ENCODE assay signal across 31 cellular contexts in genomic region chr2:96961551-96961950, GRCh38. TPM values are rescaled to one million over a fixed set of nuclear protein-coding genes. Genes with fewer than 3 reads are reported as not detected.
A peak's percentile ranks its signal among the peaks of the same experiment; 100 is the strongest.
DNase-seq lines count a peak whose midpoint lies in the region; ATAC-seq and TF ChIP-seq lines count a peak whose summit lies in the region.
"Had no signal": no experiment of that assay in that cellular context is flagged by ENCODE, and none has a peak within 500 bp of the region (broad histone marks: within the 10 kb centered on the region; RNA-seq: fewer than 3 reads in every experiment).

No MANE protein-coding gene starts in this region.

- H3K27ac ChIP-seq in transverse colon (peak overlapping the region in 3 of 4 donors; percentile 46 to 59 (median 47)), upper lobe of right lung (no peak overlapping the region)
- H3K27ac ChIP-seq: neutrophil, psoas muscle, tibial nerve had no signal

- DNase-seq in activated naive CD8-positive, alpha-beta T cell treated with anti-CD3 and anti-CD28 coated beads for 36 hours = no peak
- DNase-seq in T-cell (no peak), left colon (peak in 1 of 2 donors; percentile 29), transverse colon (no peak), endothelial cell (ENCODE audit: low spot score) (no peak), upper lobe of right lung (no peak)
- DNase-seq: ACHN; activated T-cell treated with anti-CD3 and anti-CD28 coated beads, Interleukin-2, amount 50 U/mL, for 72 hours; BE2C; dermis blood vessel endothelial cell; DND-41; hippocampal formation; NCI-H1105; NCI-H1930; NCI-H526 treated with DMSO at 0.1 percent for 48 hours; stimulated activated CD4-positive, alpha-beta T cell treated with anti-CD3 and anti-CD28 coated beads, Interleukin-1b, Interleukin-23, amount 100 ng/mL, for 48 hours; stimulated activated CD8-positive, alpha-beta memory T cell treated with anti-CD3 and anti-CD28 coated beads, Interleukin-4, amount 100 ng/mL, for 48 hours; SW 1271 had no signal

- TF ChIP-seq POLR2A in transverse colon (IDR thresholded peaks at IDR 0.05) = no peak

- CTCF ChIA-PET in T-cell (lab: Charles Lee) = interaction anchor here in 1 of 2 donors (0.6 to 1.3 kb wide), 3 partner anchors 37 to 103 kb away, joined by 3 to 19 read pairs (median 5); partner anchors contain the start of gene ANKRD39

- intact Hi-C loops in left colon (cut with DNase I, micrococcal nuclease) = no loop called here
- intact Hi-C loops in transverse colon (cut with DNase I; ENCODE audit: low total_unique reads) = loop anchor here (10.0 kb wide), 1 partner anchor 207 kb away; no protein-coding TSS in a partner anchor
- intact Hi-C loops in upper lobe of right lung (cut with DNase I) = no loop called here

- no peak overlapping the region for H3K4me3 Mint-ChIP-seq in activated naive CD8-positive, alpha-beta T cell
- no peak overlapping the region for H3K4me3 Mint-ChIP-seq in activated naive CD8-positive, alpha-beta T cell treated with anti-CD3 and anti-CD28 coated beads for 36 hours
- H3K4me3 Mint-ChIP-seq in T-cell = peak overlapping the region; percentile 6 to 76 (median 61)
- H3K4me3 Mint-ChIP-seq in endothelial cell (ENCODE audit: unreplicated experiment) = no peak overlapping the region

- H3K27ac Mint-ChIP-seq in activated naive CD8-positive, alpha-beta T cell = peak overlapping the region; percentile 29
- H3K27ac Mint-ChIP-seq in activated naive CD8-positive, alpha-beta T cell treated with anti-CD3 and anti-CD28 coated beads for 36 hours = no peak overlapping the region
- peak overlapping the region; percentile 90 to 92 for H3K27ac Mint-ChIP-seq in T-cell
- no peak overlapping the region for H3K27ac Mint-ChIP-seq in endothelial cell (ENCODE audit: unreplicated experiment)
- H3K27ac Mint-ChIP-seq: activated T-cell treated with anti-CD3 and anti-CD28 coated beads, Interleukin-2, amount 50 U/mL, for 72 hours had no signal

- in situ Hi-C loops in transverse colon (cut with MboI; ENCODE audit: low pct_ligation_motif_present in 1 of 4, low pct_unique_long_range_greater_than_20kb in 1 of 4, low sequenced_read_pairs in 3 of 4) = loop anchor here in 2 of 4 donors (5.0 to 25.0 kb wide), 2 partner anchors 109 to 151 kb away; partner anchors contain the start of gene ANKRD36 (in 1 of the 2)

- H3K4me1 ChIP-seq in transverse colon (peaks cover 0 to 34% (median 19%) of the 10 kb centered on the region in 4 donors), upper lobe of right lung (no peaks in the 10 kb centered on the region)
- H3K4me1 ChIP-seq: BE2C, psoas muscle had no signal

- H3K27me3 ChIP-seq in transverse colon (no peaks in the 10 kb centered on the region), upper lobe of right lung (no peaks in the 10 kb centered on the region)
- H3K27me3 ChIP-seq: BE2C, tibial nerve had no signal

- H3K9me3 Mint-ChIP-seq in activated naive CD8-positive, alpha-beta T cell (ENCODE audit: low read depth) = no peaks in the 10 kb centered on the region
- no peaks in the 10 kb centered on the region for H3K9me3 Mint-ChIP-seq in activated naive CD8-positive, alpha-beta T cell treated with anti-CD3 and anti-CD28 coated beads for 36 hours
- H3K9me3 Mint-ChIP-seq in T-cell (no peaks in the 10 kb centered on the region), endothelial cell (ENCODE audit: unreplicated experiment) (no peaks in the 10 kb centered on the region)
- H3K9me3 Mint-ChIP-seq: activated naive CD4-positive, alpha-beta T cell treated with anti-CD3 and anti-CD28 coated beads, Interleukin-2, amount 50 U/mL, for 72 hours; activated T-cell treated with anti-CD3 and anti-CD28 coated beads, Interleukin-2, amount 50 U/mL, for 72 hours had no signal

- H3K4me1 Mint-ChIP-seq in activated naive CD8-positive, alpha-beta T cell (ENCODE audit: low read depth) = peaks cover 60% of the 10 kb centered on the region
- H3K4me1 Mint-ChIP-seq in activated naive CD8-positive, alpha-beta T cell treated with anti-CD3 and anti-CD28 coated beads for 36 hours = peaks cover 47% of the 10 kb centered on the region
- H3K4me1 Mint-ChIP-seq in T-cell = peaks cover 64 to 69% (median 66%) of the 10 kb centered on the region in 3 donors
- peaks cover 9% of the 10 kb centered on the region for H3K4me1 Mint-ChIP-seq in endothelial cell (ENCODE audit: unreplicated experiment)

- no peak overlapping the region for H3K4me3 ChIP-seq in transverse colon
- no peak overlapping the region for H3K4me3 ChIP-seq in upper lobe of right lung
- H3K4me3 ChIP-seq: K562, psoas muscle, tibial nerve had no signal

- H3K9me3 ChIP-seq in transverse colon = no peaks in the 10 kb centered on the region
- no peaks in the 10 kb centered on the region for H3K9me3 ChIP-seq in upper lobe of right lung
- H3K9me3 ChIP-seq: BE2C, neutrophil, psoas muscle, tibial nerve had no signal

- no peaks in the 10 kb centered on the region for H3K36me3 Mint-ChIP-seq in activated naive CD8-positive, alpha-beta T cell
- no peaks in the 10 kb centered on the region for H3K36me3 Mint-ChIP-seq in activated naive CD8-positive, alpha-beta T cell treated with anti-CD3 and anti-CD28 coated beads for 36 hours
- H3K36me3 Mint-ChIP-seq in T-cell (no peaks in the 10 kb centered on the region), endothelial cell (ENCODE audit: low read depth, unreplicated experiment) (no peaks in the 10 kb centered on the region)
- H3K36me3 Mint-ChIP-seq: activated naive CD4-positive, alpha-beta T cell treated with anti-CD3 and anti-CD28 coated beads, Interleukin-2, amount 50 U/mL, for 72 hours had no signal

- H3K36me3 ChIP-seq in transverse colon = no peaks in the 10 kb centered on the region
- no peaks in the 10 kb centered on the region for H3K36me3 ChIP-seq in upper lobe of right lung
- H3K36me3 ChIP-seq: BE2C, neutrophil, tibial nerve had no signal

- ATAC-seq in T-cell (replicated peaks in 1 of 4) (no peak), left colon (peak; percentile 30), upper lobe of right lung (no peak), HG03039 (IDR thresholded peaks at IDR 0.05; ENCODE audit: unreplicated experiment) (no peak)
- ATAC-seq: activated CD4-positive, CD25-positive, alpha-beta regulatory T cell treated with anti-CD3 and anti-CD28 coated beads, Interleukin-2, amount 50 U/mL, for 24 hours; K562; Panc1 had no signal

- TF ChIP-seq CTCF in transverse colon (IDR thresholded peaks at IDR 0.05) = no peak
- TF ChIP-seq CTCF in endothelial cell (IDR thresholded peaks at IDR 0.05; ENCODE audit: unreplicated experiment) = no peak
- TF ChIP-seq CTCF in upper lobe of right lung (IDR thresholded peaks at IDR 0.05) = no peak

- TF ChIP-seq EP300 in transverse colon (IDR thresholded peaks at IDR 0.05; ENCODE audit: low read depth) = no peak

- 49 to 64% methylated on average over 4 to 9 of the region's 9 CpGs for WGBS in transverse colon (ENCODE audit: low coverage in 1 of 2), 2 donors

- POLR2A ChIA-PET in T-cell (lab: Charles Lee) = no interaction called here

- no peaks in the 10 kb centered on the region for H3K27me3 Mint-ChIP-seq in activated naive CD8-positive, alpha-beta T cell
- H3K27me3 Mint-ChIP-seq in activated naive CD8-positive, alpha-beta T cell treated with anti-CD3 and anti-CD28 coated beads for 36 hours = peaks cover 3% of the 10 kb centered on the region
- no peaks in the 10 kb centered on the region for H3K27me3 Mint-ChIP-seq in T-cell
- H3K27me3 Mint-ChIP-seq in endothelial cell (ENCODE audit: unreplicated experiment) = peaks cover 8% of the 10 kb centered on the region

RNA-seq across cellular contexts. Expression of gene FAM178B, which starts 24.8 kb away (rescaled TPM):
- total RNA-seq in activated naive CD8-positive, alpha-beta T cell treated with anti-CD3 and anti-CD28 coated beads for 36 hours = under 1 TPM; 0.28 to 0.47 TPM
- total RNA-seq in T-cell = 1 to 10 TPM in 4 of 5 donors, under 1 TPM in 1; 0.86 to 1.7 (median 1.2) TPM
- total RNA-seq in left colon = under 1 TPM; 0.22 to 0.34 TPM
- total RNA-seq in transverse colon = not detected
- total RNA-seq in endothelial cell (ENCODE audit: unreplicated experiment) = 3.9 TPM
- total RNA-seq in upper lobe of right lung = 0.67 TPM
- total RNA-seq: astrocyte, dermis blood vessel endothelial cell, fibroblast of lung, HT1080, MCF 10A, psoas muscle had no signal

Comparison
In these comparisons a context has a peak if more than half of its experiments do, and no peak if none do; other contexts are left out.
1. H3K27ac Mint-ChIP-seq: peak in activated naive CD8-positive, alpha-beta T cell (single experiment) and T-cell (2 of 2); none in activated naive CD8-positive, alpha-beta T cell treated with anti-CD3 and anti-CD28 coated beads for 36 hours (single experiment) and endothelial cell (single experiment).
2. H3K4me3 Mint-ChIP-seq: peak in T-cell (3 of 3); none in activated naive CD8-positive, alpha-beta T cell (single experiment), activated naive CD8-positive, alpha-beta T cell treated with anti-CD3 and anti-CD28 coated beads for 36 hours (single experiment) and endothelial cell (single experiment).